In genomic region chr18:14974576-14974975, GRCh38 we compare ENCODE assay signal across 1 cellular context.
TF ChIP-seq lines count a peak whose summit lies in the region.

No MANE protein-coding gene starts in this region.

TF ChIP-seq in WTC11, 78 proteins besides CTCF, POLR2A, EP300 and RAD21 (continued from another document):
- TF ChIP-seq ZNF281 (CRISPR knock-in tag; IDR thresholded peaks at IDR 0.05) (no peak), NFE2L1 (CRISPR knock-in tag; IDR thresholded peaks at IDR 0.05) (no peak), MXD4 (CRISPR knock-in tag; IDR thresholded peaks at IDR 0.05; ENCODE audit: borderline replicate concordance) (no peak), NFYB (CRISPR knock-in tag; conservative IDR thresholded peaks at IDR 0.05; ENCODE audit: low read depth) (no peak), ZNF219 (CRISPR knock-in tag; IDR thresholded peaks at IDR 0.05; ENCODE audit: borderline replicate concordance) (no peak), OVOL2 (CRISPR knock-in tag; IDR thresholded peaks at IDR 0.05; ENCODE audit: borderline replicate concordance) (no peak)
